In the genomic region with DNA sequence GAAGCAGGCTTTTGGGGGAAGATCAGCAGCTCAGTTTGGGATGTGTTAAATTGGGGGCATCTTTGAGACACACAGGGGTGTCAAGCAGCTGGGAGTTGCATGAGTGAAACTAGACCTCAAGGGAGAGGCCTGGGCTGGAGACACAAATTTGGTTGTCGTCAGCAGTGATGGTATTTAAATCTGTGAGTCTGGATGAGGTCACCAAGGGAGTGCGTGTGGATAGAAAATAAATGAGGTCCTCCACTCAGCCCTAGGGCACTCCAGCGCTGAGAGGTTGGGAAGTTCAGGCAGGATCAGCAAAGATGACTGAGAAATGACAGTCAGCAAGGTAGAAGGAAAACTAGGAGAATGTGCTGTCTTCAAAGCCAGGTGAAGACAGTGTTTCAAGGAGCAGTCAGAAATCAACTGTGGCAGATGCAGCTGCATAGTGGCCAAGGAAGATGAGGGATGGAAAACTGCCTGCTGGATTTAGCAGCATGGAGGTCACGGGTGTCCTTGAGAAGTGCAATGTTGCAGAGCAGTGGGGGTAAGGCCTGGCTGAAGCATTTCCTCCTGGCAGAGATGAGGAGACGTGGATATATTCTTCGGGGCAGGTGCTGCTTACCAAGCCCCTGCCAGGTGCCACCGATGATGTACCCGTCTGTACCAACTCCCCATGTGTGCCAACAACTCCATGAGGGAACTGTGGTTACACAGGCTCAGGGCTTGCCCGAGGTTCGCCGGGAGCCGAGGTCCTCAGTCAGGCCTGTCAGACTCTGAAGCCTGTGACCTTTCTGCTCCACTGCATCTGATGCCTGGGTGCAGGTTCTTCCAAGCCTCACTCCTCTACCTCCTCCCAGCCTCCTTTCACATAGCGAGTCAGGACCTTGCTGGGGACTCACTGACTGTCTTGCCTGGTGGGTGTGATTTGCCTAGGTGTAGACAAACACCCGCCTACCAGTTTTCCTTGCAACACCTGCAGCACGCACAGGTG, we compare ENCODE assay signal across 1 cellular context.
TF ChIP-seq lines count a peak whose summit lies in the region.

No MANE protein-coding gene starts in this region.

TF ChIP-seq in IMR-90, 13 proteins besides CTCF, POLR2A, EP300 and RAD21:
- no peak for TF ChIP-seq SMC3 (IDR thresholded peaks at IDR 0.05; ENCODE audit: low read depth, low read length)
- no peak for TF ChIP-seq MXI1 (IDR thresholded peaks at IDR 0.05; ENCODE audit: borderline replicate concordance, low read depth, low read length)
- TF ChIP-seq, protein P1, sequence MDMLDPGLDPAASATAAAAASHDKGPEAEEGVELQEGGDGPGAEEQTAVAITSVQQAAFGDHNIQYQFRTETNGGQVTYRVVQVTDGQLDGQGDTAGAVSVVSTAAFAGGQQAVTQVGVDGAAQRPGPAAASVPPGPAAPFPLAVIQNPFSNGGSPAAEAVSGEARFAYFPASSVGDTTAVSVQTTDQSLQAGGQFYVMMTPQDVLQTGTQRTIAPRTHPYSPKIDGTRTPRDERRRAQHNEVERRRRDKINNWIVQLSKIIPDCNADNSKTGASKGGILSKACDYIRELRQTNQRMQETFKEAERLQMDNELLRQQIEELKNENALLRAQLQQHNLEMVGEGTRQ (IDR thresholded peaks at IDR 0.05; ENCODE audit: low read depth, low read length) = no peak
- TF ChIP-seq, protein P2, sequence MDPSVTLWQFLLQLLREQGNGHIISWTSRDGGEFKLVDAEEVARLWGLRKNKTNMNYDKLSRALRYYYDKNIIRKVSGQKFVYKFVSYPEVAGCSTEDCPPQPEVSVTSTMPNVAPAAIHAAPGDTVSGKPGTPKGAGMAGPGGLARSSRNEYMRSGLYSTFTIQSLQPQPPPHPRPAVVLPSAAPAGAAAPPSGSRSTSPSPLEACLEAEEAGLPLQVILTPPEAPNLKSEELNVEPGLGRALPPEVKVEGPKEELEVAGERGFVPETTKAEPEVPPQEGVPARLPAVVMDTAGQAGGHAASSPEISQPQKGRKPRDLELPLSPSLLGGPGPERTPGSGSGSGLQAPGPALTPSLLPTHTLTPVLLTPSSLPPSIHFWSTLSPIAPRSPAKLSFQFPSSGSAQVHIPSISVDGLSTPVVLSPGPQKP (IDR thresholded peaks at IDR 0.05; ENCODE audit: borderline replicate concordance, low read depth, low read length) = no peak
TF ChIP-seq in IMR-90: peak in this region for 0.
